In the genomic region with DNA sequence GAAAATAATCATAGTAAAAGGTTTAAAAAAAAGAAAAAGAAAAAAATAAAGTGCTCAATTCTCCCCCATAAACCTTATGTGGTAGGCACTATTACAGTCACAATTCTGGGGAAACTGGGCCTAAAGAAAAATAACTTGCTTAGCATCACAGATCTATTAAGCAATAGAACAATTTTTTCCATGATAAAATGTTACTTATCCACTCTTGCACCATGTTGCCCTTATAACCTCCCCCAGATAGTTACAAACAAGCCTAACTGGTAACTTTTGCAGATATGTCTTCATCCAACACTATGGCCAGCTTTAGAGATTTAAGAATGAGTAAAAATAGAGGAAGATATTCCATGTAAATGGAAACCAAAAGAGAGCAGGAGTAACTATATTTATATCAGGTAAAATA, we compare ENCODE assay signal across 34 cellular contexts.
"Had no signal": no experiment of that assay in that cellular context is flagged by ENCODE, and none has a peak within 500 bp of the region (broad histone marks: within the 10 kb centered on the region; RNA-seq: fewer than 3 reads in every experiment).

No MANE protein-coding gene starts in this region.

- H3K4me3 ChIP-seq: adrenal gland, ascending aorta, breast epithelium, cardiac muscle cell, coronary artery, dorsolateral prefrontal cortex, gastrocnemius medialis, heart left ventricle had no signal

- ATAC-seq: activated CD4-positive, CD25-positive, alpha-beta regulatory T cell treated with anti-CD3 and anti-CD28 coated beads, Interleukin-2, amount 50 U/mL, for 24 hours; activated CD8-positive, alpha-beta T cell treated with anti-CD3 and anti-CD28 coated beads for 36 hours; activated T-cell treated with anti-CD3 and anti-CD28 coated beads, Interleukin-2, amount 50 U/mL, for 4 hours; activated T-helper 17 cell treated with anti-CD3 and anti-CD28 coated beads, Interleukin-2, amount 50 U/mL, for 72 hours; esophagus mucosa; foreskin keratinocyte; gastrocnemius medialis; heart left ventricle; T-cell had no signal

- H3K4me1 ChIP-seq: adrenal gland, ascending aorta, breast epithelium, foreskin keratinocyte, gastrocnemius medialis had no signal

- H3K4me3 Mint-ChIP-seq: activated B cell treated with CpG ODN at 0.5 μM for 24 hours; activated CD8-positive, alpha-beta T cell treated with anti-CD3 and anti-CD28 coated beads for 36 hours; activated naive CD8-positive, alpha-beta T cell; activated T-cell treated with anti-CD3 and anti-CD28 coated beads, Interleukin-2, amount 50 U/mL, for 4 hours; activated T-helper 17 cell treated with anti-CD3 and anti-CD28 coated beads, Interleukin-2, amount 50 U/mL, for 72 hours; brain; dendritic cell treated with granulocyte-macrophage colony-stimulating factor and Interleukin-4, amounts not matched to agents 40 ng/mL and 50 ng/mL, for 4 days; endodermal cell; T-cell; T-helper 1 cell treated with Interleukin-12 subunit alpha and Interleukin-12 subunit beta and Interleukin-4 antibody, amounts not matched to agents 30 μg/mL and 1 μg/mL, for 36 hours had no signal

- H3K27me3 Mint-ChIP-seq: activated B cell treated with CpG ODN at 0.5 μM for 24 hours; activated naive CD8-positive, alpha-beta T cell; activated T-helper 17 cell treated with anti-CD3 and anti-CD28 coated beads, Interleukin-2, amount 50 U/mL, for 72 hours; dendritic cell treated with granulocyte-macrophage colony-stimulating factor and Interleukin-4, amounts not matched to agents 40 ng/mL and 50 ng/mL, for 4 days; T-cell had no signal

- H3K27ac Mint-ChIP-seq: activated B cell treated with CpG ODN at 0.5 μM for 24 hours; activated CD8-positive, alpha-beta T cell treated with anti-CD3 and anti-CD28 coated beads for 36 hours; activated naive CD8-positive, alpha-beta T cell; activated T-helper 17 cell treated with anti-CD3 and anti-CD28 coated beads, Interleukin-2, amount 50 U/mL, for 72 hours; brain; dendritic cell treated with granulocyte-macrophage colony-stimulating factor and Interleukin-4, amounts not matched to agents 40 ng/mL and 50 ng/mL, for 4 days; endodermal cell; T-cell; T-helper 1 cell treated with Interleukin-12 subunit alpha and Interleukin-12 subunit beta and Interleukin-4 antibody, amounts not matched to agents 30 μg/mL and 1 μg/mL, for 36 hours had no signal

- H3K27ac ChIP-seq: adrenal gland, ascending aorta, breast epithelium, cardiac muscle cell, coronary artery, dorsolateral prefrontal cortex, foreskin keratinocyte, gastrocnemius medialis, heart left ventricle, WERI-Rb-1 had no signal

- DNase-seq: activated B cell treated with CpG ODN at 0.5 μM for 24 hours; activated CD4-positive, alpha-beta T cell treated with anti-CD3 and anti-CD28 coated beads for 48 hours; activated CD4-positive, alpha-beta T cell treated with anti-CD3 and anti-CD28 coated beads, Interleukin-2, amount 50 U/mL, for 1 hour; activated CD4-positive, alpha-beta T cell treated with anti-CD3 and anti-CD28 coated beads, Interleukin-2, amount 50 U/mL, for 48 hours; activated CD8-positive, alpha-beta memory T cell treated with anti-CD3 and anti-CD28 coated beads for 24 hours; activated CD8-positive, alpha-beta T cell treated with anti-CD3 and anti-CD28 coated beads for 36 hours; activated effector memory CD4-positive, alpha-beta T cell treated with Interleukin-2 at 50 U/mL for 16 hours; activated gamma-delta T cell treated with Interleukin-2 at 50 U/mL for 16 hours; activated naive CD4-positive, alpha-beta T cell treated with anti-CD3 and anti-CD28 coated beads, Interleukin-2, amount 50 U/mL, for 16 hours; activated naive CD4-positive, alpha-beta T cell treated with Interleukin-2 at 50 U/mL for 16 hours; activated T-cell treated with anti-CD3 and anti-CD28 coated beads, Interleukin-2, amount 50 U/mL, for 4 hours; adrenal gland; central memory CD4-positive, alpha-beta T cell; dorsolateral prefrontal cortex; effector memory CD4-positive, alpha-beta T cell; endodermal cell; foreskin keratinocyte; gastrocnemius medialis; glutamatergic neuron; heart left ventricle; T-cell; T1000; WERI-Rb-1 had no signal

- H3K27me3 ChIP-seq: adrenal gland, ascending aorta, breast epithelium, cardiac muscle cell, dorsolateral prefrontal cortex, foreskin keratinocyte, gastrocnemius medialis, heart left ventricle had no signal

- H3K4me1 Mint-ChIP-seq: activated B cell treated with CpG ODN at 0.5 μM for 24 hours; activated T-helper 17 cell treated with anti-CD3 and anti-CD28 coated beads, Interleukin-2, amount 50 U/mL, for 72 hours; brain; T-cell had no signal

- H3K36me3 ChIP-seq: adrenal gland, ascending aorta, breast epithelium, cardiac muscle cell, gastrocnemius medialis, heart left ventricle, WERI-Rb-1 had no signal
